ENCODE assay signal across 14 cellular contexts in genomic region chr16:15521390-15521757, GRCh38.
DNase-seq lines count a peak whose midpoint lies in the region; ATAC-seq lines count a peak whose summit lies in the region.
"Had no signal": no experiment of that assay in that cellular context is flagged by ENCODE, and none has a peak within 500 bp of the region (broad histone marks: within the 10 kb centered on the region; RNA-seq: fewer than 3 reads in every experiment).

No MANE protein-coding gene starts in this region.

- H4K91ac ChIP-seq in mesenchymal stem cell (ENCODE audit: low read length) = peak overlapping the region; percentile 19

- H3K23ac ChIP-seq in mesenchymal stem cell (ENCODE audit: low read length in 2 of 2) = no peak overlapping the region

- peak overlapping the region; percentile 19 for H3K9ac ChIP-seq in HUES6 (ENCODE audit: low read length)
- H3K9ac ChIP-seq in mesenchymal stem cell (ENCODE audit: low read length) = peak overlapping the region; percentile 32
- no peak overlapping the region for H3K9ac ChIP-seq in Karpas-422 (ENCODE audit: low read length)

- H3K36me3 Mint-ChIP-seq in effector memory CD8-positive, alpha-beta T cell (ENCODE audit: insufficient read depth) = no peaks in the 10 kb centered on the region

- H4K8ac ChIP-seq in mesenchymal stem cell (ENCODE audit: low read length) = peak overlapping the region; percentile 45

- peaks cover 29% of the 10 kb centered on the region for H3K79me1 ChIP-seq in mesenchymal stem cell (replicated peaks; ENCODE audit: low read length, poor library complexity, severe bottlenecking)

- H3K9me2 ChIP-seq in Karpas-422 (replicated peaks; ENCODE audit: insufficient read depth, low read length) = no peaks in the 10 kb centered on the region

- no peak overlapping the region for H2BK15ac ChIP-seq in mesenchymal stem cell (ENCODE audit: low read depth, poor library complexity, severe bottlenecking)

- H3K4me3 ChIP-seq in HUES6 (ENCODE audit: low read depth, low read length) (no peak overlapping the region), mesenchymal stem cell (ENCODE audit: insufficient read depth in 1 of 2, low read depth in 1 of 2, low read length in 2 of 2) (peak overlapping the region in 1 of 2 experiments; percentile 13), Karpas-422 (ENCODE audit: low read length) (no peak overlapping the region)
- H3K4me3 ChIP-seq: gastrocnemius medialis had no signal

- no peaks in the 10 kb centered on the region for H3K9me3 ChIP-seq in HUES6 (ENCODE audit: control insufficient read depth, insufficient read depth, low read depth, low read length)
- no peaks in the 10 kb centered on the region for H3K9me3 ChIP-seq in mesenchymal stem cell (ENCODE audit: control insufficient read depth, low read length)
- H3K9me3 ChIP-seq in Karpas-422 (ENCODE audit: low read length) = no peaks in the 10 kb centered on the region
- H3K9me3 ChIP-seq: gastrocnemius medialis had no signal

- H3K9me3 Mint-ChIP-seq in effector memory CD8-positive, alpha-beta T cell = no peaks in the 10 kb centered on the region
- H3K9me3 Mint-ChIP-seq: activated T-helper 2 cell treated with anti-CD3 and anti-CD28 coated beads, Interferon-gamma antibody, Interleukin-2, Interleukin-4, amounts not matched to agents 10 μg/mL and 5 μg/mL and 100 μg/mL, durations not matched to agents 14 hours and 24 hours and 36 hours had no signal

- H3K4me2 ChIP-seq in mesenchymal stem cell (ENCODE audit: low read length, poor library complexity, severe bottlenecking) (no peak overlapping the region), Karpas-422 (ENCODE audit: low read depth, low read length, poor library complexity, severe bottlenecking) (no peak overlapping the region)

- H2AK5ac ChIP-seq in mesenchymal stem cell (ENCODE audit: low read length, severe bottlenecking) = no peak overlapping the region

- H3K27ac Mint-ChIP-seq in effector memory CD8-positive, alpha-beta T cell = peak overlapping the region; percentile 85 to 86
- H3K27ac Mint-ChIP-seq: activated T-helper 2 cell treated with anti-CD3 and anti-CD28 coated beads, Interferon-gamma antibody, Interleukin-2, Interleukin-4, amounts not matched to agents 10 μg/mL and 5 μg/mL and 100 μg/mL, durations not matched to agents 14 hours and 24 hours and 36 hours had no signal

- peak overlapping the region in 1 of 2 experiments; percentile 62 for H3K14ac ChIP-seq in mesenchymal stem cell (ENCODE audit: low read length in 2 of 2)

- peak overlapping the region; percentile 54 for H2BK120ac ChIP-seq in mesenchymal stem cell (ENCODE audit: low read depth, low read length)

- ATAC-seq in effector memory CD8-positive, alpha-beta T cell (replicated peaks) = no peak
- ATAC-seq: gastrocnemius medialis had no signal

- H3K4me1 ChIP-seq in HUES6 (ENCODE audit: control insufficient read depth, insufficient read depth, low read length) = peaks cover 4% of the 10 kb centered on the region; the same call in 1 of the 2 replicates
- peaks cover 13% of the 10 kb centered on the region for H3K4me1 ChIP-seq in mesenchymal stem cell (ENCODE audit: control insufficient read depth, insufficient read depth, low read depth, low read length)
- H3K4me1 ChIP-seq in Karpas-422 (ENCODE audit: low read length) = peaks cover 14% of the 10 kb centered on the region

- H3K79me2 ChIP-seq in Karpas-422 (ENCODE audit: low read length) = no peaks in the 10 kb centered on the region

- H3K27me3 ChIP-seq in HUES6 (ENCODE audit: control insufficient read depth, insufficient read depth, low read length) (no peaks in the 10 kb centered on the region), mesenchymal stem cell (ENCODE audit: control insufficient read depth in 1 of 2, insufficient read depth in 1 of 2, low read length in 2 of 2) (no peaks in the 10 kb centered on the region), Karpas-422 (ENCODE audit: low read length) (no peaks in the 10 kb centered on the region)
- H3K27me3 ChIP-seq: gastrocnemius medialis had no signal

- peaks cover 13 to 18% of the 10 kb centered on the region in 2 donors for H3K4me1 Mint-ChIP-seq in effector memory CD8-positive, alpha-beta T cell (ENCODE audit: low read depth in 2 of 2)

- H3K4me3 Mint-ChIP-seq in effector memory CD8-positive, alpha-beta T cell = peak overlapping the region in 1 of 2 donors; percentile 0

- no peaks in the 10 kb centered on the region for H3K27me3 Mint-ChIP-seq in effector memory CD8-positive, alpha-beta T cell

- H3K36me3 ChIP-seq in HUES6 (ENCODE audit: control insufficient read depth, insufficient read depth, low read length) = no peaks in the 10 kb centered on the region
- H3K36me3 ChIP-seq in mesenchymal stem cell (ENCODE audit: control insufficient read depth in 1 of 2, insufficient read depth in 2 of 2, low read depth in 1 of 2, low read length in 2 of 2) = peaks cover 5 to 66% of the 10 kb centered on the region in 2 experiments
- no peaks in the 10 kb centered on the region for H3K36me3 ChIP-seq in Karpas-422 (ENCODE audit: insufficient read depth, low read length)
- H3K36me3 ChIP-seq: gastrocnemius medialis had no signal

- H2AFZ ChIP-seq in mesenchymal stem cell (ENCODE audit: low read depth, low read length) (no peak overlapping the region), Karpas-422 (ENCODE audit: low read length) (no peak overlapping the region)

- H2BK5ac ChIP-seq in mesenchymal stem cell (ENCODE audit: low read depth, low read length, poor library complexity, severe bottlenecking) = no peak overlapping the region

- H4K20me1 ChIP-seq in Karpas-422 (ENCODE audit: insufficient read depth, low read depth, low read length) = no peaks in the 10 kb centered on the region

- peak overlapping the region; percentile 37 to 72 for H3K4ac ChIP-seq in mesenchymal stem cell (ENCODE audit: low read depth in 1 of 2, low read length in 2 of 2)

- peak overlapping the region; percentile 16 to 87 for H3K18ac ChIP-seq in mesenchymal stem cell (ENCODE audit: low read depth in 1 of 2, low read length in 2 of 2)

- peak overlapping the region in 1 of 2 experiments; percentile 29 for H2BK12ac ChIP-seq in mesenchymal stem cell (ENCODE audit: low read length in 2 of 2)

- no peak for DNase-seq in effector memory CD8-positive, alpha-beta T cell
- DNase-seq in mesenchymal stem cell (peak; percentile 30), substantia nigra (lab: John Stamatoyannopoulos, UW) (no peak), Karpas-422 (no peak), Kasumi-1 (lab: John Stamatoyannopoulos, UW) (no peak)
- no peak for DNase-seq in activated naive CD4-positive, alpha-beta T cell treated with Interleukin-2 at 50 U/mL for 16 hours
- DNase-seq: gastrocnemius medialis, midbrain, NCI-H2081 treated with DMSO at 0.1 percent for 48 hours, NCI-H526, SIG-M5, T-helper 9 cell had no signal

- H3K27ac ChIP-seq in HUES6 (ENCODE audit: low read depth, low read length) (no peak overlapping the region), mesenchymal stem cell (ENCODE audit: low read length, poor library complexity, severe bottlenecking) (no peak overlapping the region), substantia nigra (ENCODE audit: low read depth, low read length, poor library complexity, severe bottlenecking) (peak overlapping the region; percentile 0), Karpas-422 (ENCODE audit: low read length) (no peak overlapping the region)
